In the genomic region with DNA sequence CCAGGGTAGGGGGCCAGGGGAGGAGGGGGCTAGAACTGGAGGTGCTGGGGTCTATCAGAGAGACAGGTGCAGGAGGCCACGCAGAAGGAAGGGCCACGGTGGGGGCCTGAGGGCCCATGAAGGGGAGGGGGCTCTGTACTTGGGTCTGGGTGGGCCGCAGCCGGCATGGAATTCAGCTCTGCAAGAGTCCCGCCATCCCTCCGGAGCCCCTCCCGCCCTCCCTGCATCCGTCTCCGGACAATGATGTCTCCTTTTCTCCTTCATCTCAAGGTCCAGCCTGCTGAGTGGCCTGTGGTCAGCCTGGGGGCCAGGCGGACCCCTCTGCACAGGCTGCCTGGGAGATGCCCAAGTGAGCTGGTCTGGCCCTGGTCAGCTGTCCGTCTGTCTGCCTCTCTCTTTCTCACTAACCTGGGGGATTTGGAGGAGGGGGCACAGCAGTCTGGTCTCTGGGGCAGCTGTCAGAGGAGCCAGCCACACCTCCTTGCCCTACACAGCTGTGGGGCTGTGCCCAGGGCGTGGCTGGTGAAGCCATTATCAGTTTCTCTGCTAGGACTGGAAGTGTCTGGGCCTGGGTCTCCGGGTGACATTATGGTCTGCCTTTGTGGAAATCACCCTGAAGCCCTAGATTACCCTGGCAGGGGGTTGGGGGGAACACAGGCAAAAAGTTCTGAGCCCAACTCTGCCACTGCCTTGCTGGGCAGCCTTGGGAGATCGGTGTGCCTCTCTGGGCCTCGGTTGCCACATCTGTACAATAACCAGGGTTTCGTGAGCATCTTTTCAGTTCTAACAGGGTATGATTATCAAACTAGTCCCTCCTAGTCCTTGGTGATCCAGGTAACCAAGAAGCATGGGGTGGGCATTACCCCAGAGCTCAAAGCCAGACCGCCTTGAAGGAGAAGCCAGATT, we compare ENCODE assay signal across 9 cellular contexts. TPM values are rescaled to one million over a fixed set of nuclear protein-coding genes. Genes with fewer than 3 reads are reported as not detected.
A peak's percentile ranks its signal among the peaks of the same experiment; 100 is the strongest.
DNase-seq lines count a peak whose midpoint lies in the region; TF ChIP-seq lines count a peak whose summit lies in the region.
"Had no signal": no experiment of that assay in that cellular context is flagged by ENCODE, and none has a peak within 500 bp of the region (broad histone marks: within the 10 kb centered on the region; RNA-seq: fewer than 3 reads in every experiment).

No MANE protein-coding gene starts in this region.

- H3K9ac ChIP-seq in mammary epithelial cell (ENCODE audit: insufficient read depth, low read length) (no peak overlapping the region), adipocyte (ENCODE audit: low read length) (peak overlapping the region; percentile 34)

- H3K4me1 ChIP-seq in mammary epithelial cell (ENCODE audit: insufficient read depth, low read length) (no peaks in the 10 kb centered on the region), adipocyte (ENCODE audit: control insufficient read depth, insufficient read depth, low read length) (no peaks in the 10 kb centered on the region), mesodermal cell (ENCODE audit: control insufficient read depth, insufficient read depth, low read length, poor library complexity, severe bottlenecking) (peaks cover 7% of the 10 kb centered on the region), uterus (no peaks in the 10 kb centered on the region)

- no peak overlapping the region for H2AFZ ChIP-seq in mammary epithelial cell (ENCODE audit: low read depth, low read length)

- POLR2A ChIA-PET in MCF 10A (lab: Yijun Ruan, JAX): interaction anchor here (2.5 kb wide), 1 partner anchor 35 kb away, joined by 7 read pairs; no protein-coding TSS in a partner anchor

- dilution Hi-C loops in mammary epithelial cell (cut with HindIII; ENCODE audit: low sequenced_read_pairs): no loop called here

- DNase-seq in MCF 10A (ENCODE audit: unreplicated experiment) (no peak), mammary epithelial cell (no peak), adipocyte (ENCODE audit: low read depth) (no peak), uterus (no peak), SW480 (ENCODE audit: low spot score) (no peak), NCI-H774 (lab: John Stamatoyannopoulos, UW) (no peak), HuH-7 (ENCODE audit: low spot score) (no peak)

- peaks cover 34% of the 10 kb centered on the region for H3K27me3 Mint-ChIP-seq in MCF 10A (ENCODE audit: insufficient read depth, unreplicated experiment)

- in situ Hi-C loops in mammary epithelial cell (cut with MboI; ENCODE audit: low sequenced_read_pairs in 2 of 2): no loop called here

- H3K4me1 Mint-ChIP-seq in MCF 10A (ENCODE audit: insufficient read depth, unreplicated experiment): peaks cover 14% of the 10 kb centered on the region

- no peaks in the 10 kb centered on the region for H3K9me3 ChIP-seq in mammary epithelial cell (replicated peaks; ENCODE audit: insufficient read depth, low read length)
- H3K9me3 ChIP-seq in adipocyte (ENCODE audit: control insufficient read depth, low read length): no peaks in the 10 kb centered on the region
- H3K9me3 ChIP-seq in mesodermal cell (ENCODE audit: control insufficient read depth, low read length): no peaks in the 10 kb centered on the region
- no peaks in the 10 kb centered on the region for H3K9me3 ChIP-seq in uterus
- H3K9me3 ChIP-seq: gastroesophageal sphincter had no signal

- H3K27ac ChIP-seq in mammary epithelial cell (ENCODE audit: insufficient read depth, low read depth, low read length): no peak overlapping the region
- H3K27ac ChIP-seq in mesodermal cell (ENCODE audit: low read depth, low read length, severe bottlenecking): no peak overlapping the region
- H3K27ac ChIP-seq in uterus: peak overlapping the region; percentile 67 to 84

- H3K36me3 Mint-ChIP-seq in MCF 10A (ENCODE audit: insufficient read depth, unreplicated experiment): peaks cover 4% of the 10 kb centered on the region

- H3K27me3 ChIP-seq in mammary epithelial cell (ENCODE audit: insufficient read depth, low read length) (peaks cover 9% of the 10 kb centered on the region), adipocyte (replicated peaks; ENCODE audit: control insufficient read depth, insufficient read depth, low read length) (peaks cover 6% of the 10 kb centered on the region), uterus (no peaks in the 10 kb centered on the region)

- TF ChIP-seq CTCF in MCF 10A (IDR thresholded peaks at IDR 0.05; ENCODE audit: unreplicated experiment): no peak
- TF ChIP-seq CTCF in mammary epithelial cell (conservative IDR thresholded peaks at IDR 0.05 in 1 of 2, IDR thresholded peaks at IDR 0.05 in 1 of 2; ENCODE audit: extremely low read depth in 1 of 2, insufficient read depth in 1 of 2, low read depth in 1 of 2, low read length in 2 of 2): no peak
- TF ChIP-seq CTCF in uterus (IDR thresholded peaks at IDR 0.05): no peak

- no peaks in the 10 kb centered on the region for H3K9me3 Mint-ChIP-seq in MCF 10A (ENCODE audit: unreplicated experiment)

- CTCF ChIA-PET in MCF 10A (lab: Yijun Ruan, JAX): interaction anchor here (1.2 to 2.3 kb wide), 4 partner anchors 7 to 31 kb away, joined by 3 to 17 read pairs (median 9); no protein-coding TSS in a partner anchor
- CTCF ChIA-PET in mammary epithelial cell (lab: Charles Lee; ENCODE audit: low non-redundant PET): no interaction called here

- no TSS peak for BruUV-seq in MCF 10A (replicated peaks; lab: Mats Ljungman, UMichigan)
- no TSS peak for BruUV-seq in mammary epithelial cell (replicated peaks; lab: Mats Ljungman, UMichigan)

- H3K79me2 ChIP-seq in mammary epithelial cell (ENCODE audit: insufficient read depth, low read length): no peaks in the 10 kb centered on the region

- TF ChIP-seq POLR2A in uterus (IDR thresholded peaks at IDR 0.05): no peak

- no peak overlapping the region for H3K27ac Mint-ChIP-seq in MCF 10A (ENCODE audit: low read depth, unreplicated experiment)

- 94% methylated on average over 8 of the region's 17 CpGs for WGBS in mammary epithelial cell (ENCODE audit: low coverage, missing lambda C conversion rate)
- 57 to 60% methylated on average over 9 to 10 of the region's 17 CpGs for WGBS in mesodermal cell (ENCODE audit: insufficient coverage in 2 of 2), 2 experiments

- H3K36me3 ChIP-seq in mammary epithelial cell (ENCODE audit: insufficient read depth, low read length): no peaks in the 10 kb centered on the region
- no peaks in the 10 kb centered on the region for H3K36me3 ChIP-seq in adipocyte (ENCODE audit: control insufficient read depth, insufficient read depth, low read length, severe bottlenecking)
- H3K36me3 ChIP-seq in mesodermal cell (ENCODE audit: control insufficient read depth, insufficient read depth, low read length): no peaks in the 10 kb centered on the region
- no peaks in the 10 kb centered on the region for H3K36me3 ChIP-seq in uterus
- H3K36me3 ChIP-seq: gastroesophageal sphincter had no signal

- peak overlapping the region; percentile 70 for H3K4me3 Mint-ChIP-seq in MCF 10A (ENCODE audit: unreplicated experiment)

- no peaks in the 10 kb centered on the region for H4K20me1 ChIP-seq in mammary epithelial cell (ENCODE audit: insufficient read depth, low read length)

- intact Hi-C loops in MCF 10A (cut with micrococcal nuclease) (no loop called here), mammary epithelial cell (cut with micrococcal nuclease) (no loop called here), uterus (cut with DNase I; ENCODE audit: low total_unique reads) (loop anchor here (10.0 kb wide), 1 partner anchor 99 kb away; no protein-coding TSS in a partner anchor)

- H3K4me2 ChIP-seq in mammary epithelial cell (ENCODE audit: insufficient read depth, low read depth, low read length): no peak overlapping the region

- no peak overlapping the region for H3K4me3 ChIP-seq in mammary epithelial cell (replicated peaks in 1 of 3; ENCODE audit: insufficient read depth in 1 of 3, low read depth in 2 of 3, low read length in 3 of 3)
- H3K4me3 ChIP-seq in adipocyte (ENCODE audit: low read length): no peak overlapping the region
- H3K4me3 ChIP-seq in mesodermal cell (ENCODE audit: extremely low read depth, insufficient read depth, low read length, poor library complexity, severe bottlenecking): peak overlapping the region; percentile 43
- H3K4me3 ChIP-seq in uterus: peak overlapping the region; percentile 31 to 70

RNA-seq across cellular contexts. Expression of a gene that starts 19.0 kb away (rescaled TPM):
- total RNA-seq in MCF 10A (2022) (158 and 198 TPM in 2 replicates), mammary epithelial cell (100 to 1,000 TPM; 523 to 862 TPM), uterus (1,000 to 10,000 TPM in 1 of 4 donors, 100 to 1,000 TPM in 2, 10 to 100 TPM in 1; 28.8 to 1,391 (median 758) TPM)
- 420 TPM for polyA plus RNA-seq in mammary epithelial cell
- polyA minus RNA-seq in mammary epithelial cell: 132 TPM
- 475 TPM for polyA plus RNA-seq in mesodermal cell (2013, experiment 1 of 2)
- 398 TPM for polyA plus RNA-seq in mesodermal cell (2013, experiment 2 of 2)

Comparison
In these comparisons a context has a peak if more than half of its experiments do, and no peak if none do; other contexts are left out.
1. H3K27ac ChIP-seq: peak in uterus (2 of 2); none in mammary epithelial cell (single experiment) and mesodermal cell (single experiment).
2. H3K4me3 ChIP-seq: peak in mesodermal cell (single experiment) and uterus (2 of 2); none in mammary epithelial cell (0 of 3) and adipocyte (single experiment).